Comparison of ENCODE assay signal across 2 cellular contexts in the genomic region with DNA sequence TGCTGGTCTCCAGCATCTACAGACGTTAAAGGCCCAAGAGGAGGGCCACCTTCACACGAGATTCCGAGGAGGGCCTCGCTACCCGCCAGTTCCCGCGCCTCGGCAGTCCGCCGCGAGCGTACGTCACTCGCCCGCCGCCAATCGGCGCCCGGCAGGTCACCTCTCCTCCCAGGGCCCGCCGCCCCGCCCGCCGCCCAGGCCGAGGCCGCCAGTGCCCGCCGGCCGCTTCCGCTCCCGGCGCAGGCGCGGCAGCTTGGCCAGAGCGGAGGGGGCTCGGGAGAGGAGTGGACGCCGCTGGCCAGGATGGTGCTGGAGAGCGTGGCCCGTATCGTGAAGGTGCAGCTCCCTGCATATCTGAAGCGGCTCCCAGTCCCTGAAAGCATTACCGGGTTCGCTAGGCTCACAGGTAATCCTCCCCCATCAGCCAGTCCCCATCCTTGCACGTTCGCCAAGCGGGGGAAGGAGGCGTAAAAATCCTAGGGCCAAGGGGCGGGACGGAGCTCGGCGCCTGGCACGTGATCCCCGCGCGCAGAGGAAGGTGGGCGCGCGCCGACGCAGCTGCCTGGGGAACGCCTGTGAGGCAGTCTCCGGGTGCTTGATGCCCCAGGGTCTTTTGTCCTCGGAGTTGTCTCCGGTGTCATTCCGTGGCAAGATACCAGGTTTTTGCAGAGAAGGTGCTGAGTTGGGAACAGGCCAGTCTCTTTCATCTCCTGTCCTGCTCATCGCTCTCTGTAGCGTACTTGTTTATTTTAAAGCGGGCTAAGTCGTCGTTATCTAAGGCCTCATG.
TF ChIP-seq lines count a peak whose summit lies in the region.

Gene CISD2, plus strand, starts transcription at position 211 of the 787 bp plus-strand sequence. Its CDS starts 93 bp downstream, at position 304.

TF ChIP-seq in IMR-90, 13 proteins besides CTCF, POLR2A, EP300 and RAD21:
- TF ChIP-seq CHD1 (IDR thresholded peaks at IDR 0.05; ENCODE audit: low read depth, low read length) (no peak; the same call in 1 of the 2 replicates), MAFK (IDR thresholded peaks at IDR 0.05; ENCODE audit: low read depth, low read length) (no peak), BHLHE40 (IDR thresholded peaks at IDR 0.05; ENCODE audit: low read depth, low read length) (peak; percentile 95), SMC3 (IDR thresholded peaks at IDR 0.05; ENCODE audit: low read depth, low read length) (no peak), RFX5 (IDR thresholded peaks at IDR 0.05; ENCODE audit: low read depth, low read length) (no peak), NFE2L2 (IDR thresholded peaks at IDR 0.05; ENCODE audit: low read depth, low read length) (no peak), MXI1 (IDR thresholded peaks at IDR 0.05; ENCODE audit: borderline replicate concordance, low read depth, low read length) (peak; percentile 51; the same call in 1 of the 2 replicates), FOS (IDR thresholded peaks at IDR 0.05; ENCODE audit: low read depth, low read length) (no peak), CEBPB (IDR thresholded peaks at IDR 0.05; ENCODE audit: low read depth, low read length) (no peak), RCOR1 (IDR thresholded peaks at IDR 0.05; ENCODE audit: insufficient replicate concordance, low read length) (no peak), MAZ (IDR thresholded peaks at IDR 0.05; ENCODE audit: borderline replicate concordance, low read depth, low read length) (peak; percentile 91; the same call in 1 of the 2 replicates), USF2 (IDR thresholded peaks at IDR 0.05; ENCODE audit: low read depth, low read length) (peak; percentile 93), ELK1 (IDR thresholded peaks at IDR 0.05; ENCODE audit: borderline replicate concordance, low read depth, low read length) (no peak)

TF ChIP-seq in endothelial cell of umbilical vein, 7 proteins besides CTCF, POLR2A, EP300 and RAD21:
- no peak for TF ChIP-seq JUN (IDR thresholded peaks at IDR 0.05; ENCODE audit: borderline replicate concordance, insufficient read depth, insufficient read length, low read depth)
- peak; percentile 93 for TF ChIP-seq POLR2AphosphoS5 (IDR thresholded peaks at IDR 0.05; ENCODE audit: insufficient read depth, low read depth, low read length)
- TF ChIP-seq MYC (IDR thresholded peaks at IDR 0.05; ENCODE audit: low read depth, low read length): no peak
- peak; percentile 89 for TF ChIP-seq MAX (IDR thresholded peaks at IDR 0.05; ENCODE audit: insufficient read depth, insufficient read length)
